In genomic region chr11:64090811-64091516, GRCh38 we compare ENCODE assay signal across 10 cellular contexts. TPM values are rescaled to one million over a fixed set of nuclear protein-coding genes. Genes with fewer than 3 reads are reported as not detected.
DNase-seq lines count a peak whose midpoint lies in the region; TF ChIP-seq lines count a peak whose summit lies in the region.
"Had no signal": no experiment of that assay in that cellular context is flagged by ENCODE, and none has a peak within 500 bp of the region (broad histone marks: within the 10 kb centered on the region; RNA-seq: fewer than 3 reads in every experiment).

No MANE protein-coding gene starts in this region.

- WGBS in tibial nerve, 2 donors, result 53 to 62% methylated on average over 10 to 11 of the region's 11 CpGs

- no peaks in the 10 kb centered on the region for H3K9me3 ChIP-seq in tibial nerve
- no peaks in the 10 kb centered on the region for H3K9me3 ChIP-seq in MG63

- H3K36me3 ChIP-seq in tibial nerve (no peaks in the 10 kb centered on the region), MG63 (no peaks in the 10 kb centered on the region)

- H3K4me3 ChIP-seq in tibial nerve, result no peak overlapping the region
- H3K4me3 ChIP-seq in MG63, result no peak overlapping the region

- H3K4me1 ChIP-seq in tibial nerve, result peaks cover 0 to 99% (median 32%) of the 10 kb centered on the region in 4 donors

- TF ChIP-seq EP300 in tibial nerve (IDR thresholded peaks at IDR 0.05), result no peak

- H3K27me3 ChIP-seq in tibial nerve, result no peaks in the 10 kb centered on the region
- no peaks in the 10 kb centered on the region for H3K27me3 ChIP-seq in MG63

- peak; percentile 24; the same call in 1 of the 2 replicates for TF ChIP-seq CTCF in LNCAP (IDR thresholded peaks at IDR 0.05)
- peak; percentile 50 for TF ChIP-seq CTCF in VCaP (conservative IDR thresholded peaks at IDR 0.05)
- no peak for TF ChIP-seq CTCF in tibial nerve (IDR thresholded peaks at IDR 0.05)

- H3K27ac ChIP-seq in VCaP, result peak overlapping the region; percentile 96; the same call in 1 of the 2 replicates
- peak overlapping the region in 2 of 4 donors; percentile 71 to 83 for H3K27ac ChIP-seq in tibial nerve

- TF ChIP-seq POLR2A in tibial nerve (IDR thresholded peaks at IDR 0.05), result no peak

- DNase-seq in EL (peak; percentile 16), iPS-NIHi11 (ENCODE audit: low spot score) (peak; percentile 46), tibial nerve (ENCODE audit: low spot score in 2 of 2) (no peak), MG63 (no peak), NCI-H510A treated with DMSO at 0.1 percent for 48 hours (lab: John Stamatoyannopoulos, UW) (no peak)
- DNase-seq in activated CD4-positive, alpha-beta T cell treated with anti-CD3 and anti-CD28 coated beads, Interleukin-2, amount 50 U/mL, for 4 hours, result no peak
- DNase-seq: activated CD8-positive, alpha-beta memory T cell treated with anti-CD3 and anti-CD28 coated beads for 24 hours had no signal

RNA-seq across cellular contexts. Expression of gene FLRT1, which starts 55.2 kb away (rescaled TPM):
- total RNA-seq in tibial nerve, result 1 to 10 TPM in 1 of 4 donors, under 1 TPM in 3; 0.39 to 2.1 (median 0.52) TPM
- 0.25 TPM in 1 of 2 replicates, not detected in the other for total RNA-seq in MG63 (2014; rRNA removed; shearing (Covaris generic); ENCODE audit: low replicate concordance)
- total RNA-seq: G401 had no signal

Comparison
In these comparisons a context has a peak if more than half of its experiments do, and no peak if none do; other contexts are left out.
1. DNase-seq: peak in EL (single experiment) and iPS-NIHi11 (single experiment); none in tibial nerve (0 of 2), activated CD4-positive, alpha-beta T cell treated with anti-CD3 and anti-CD28 coated beads, Interleukin-2, amount 50 U/mL, for 4 hours (0 of 2), MG63 (single experiment) and NCI-H510A treated with DMSO at 0.1 percent for 48 hours (single experiment).
2. CTCF ChIP-seq: peak in LNCAP (single experiment) and VCaP (single experiment); none in tibial nerve (0 of 5).